ENCODE assay signal across 8 cellular contexts in the genomic region with DNA sequence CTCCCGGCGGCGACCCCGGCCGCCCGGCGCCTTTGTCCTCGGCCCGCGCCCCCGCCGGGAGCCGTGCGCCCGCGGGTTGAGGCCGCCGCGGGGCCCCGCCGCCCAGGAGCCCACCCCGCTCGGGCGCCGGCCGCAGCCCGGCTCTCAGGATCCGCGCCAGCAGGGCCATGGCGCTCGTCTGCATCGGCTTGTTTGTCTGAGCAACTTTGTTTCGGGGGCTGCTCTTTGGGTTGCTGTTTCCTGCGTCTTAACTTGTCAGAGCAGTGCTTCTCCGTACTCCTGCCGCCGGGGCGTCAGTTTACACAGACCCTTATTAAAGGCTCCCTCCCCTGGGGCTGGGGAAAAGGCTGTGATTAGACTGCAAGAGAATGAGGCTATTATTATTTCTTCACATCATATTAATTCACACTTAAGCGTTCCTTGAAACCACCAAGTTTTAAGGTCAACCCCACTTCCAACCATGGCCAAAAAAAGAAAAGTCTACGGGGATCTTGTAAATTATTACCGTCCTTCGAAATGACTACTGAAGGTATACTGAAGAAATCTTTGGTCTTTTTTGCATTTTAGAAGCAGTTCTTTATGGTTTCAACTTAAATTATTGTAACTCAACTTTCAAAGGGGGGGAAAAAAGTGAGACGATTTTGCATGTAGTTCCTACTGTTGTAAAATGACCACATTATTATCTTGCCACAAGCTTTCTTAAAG. TPM values are rescaled to one million over a fixed set of nuclear protein-coding genes. Genes with fewer than 3 reads are reported as not detected.
A peak's percentile ranks its signal among the peaks of the same experiment; 100 is the strongest.
DNase-seq lines count a peak whose midpoint lies in the region; ATAC-seq and TF ChIP-seq lines count a peak whose summit lies in the region.

A gene with protein sequence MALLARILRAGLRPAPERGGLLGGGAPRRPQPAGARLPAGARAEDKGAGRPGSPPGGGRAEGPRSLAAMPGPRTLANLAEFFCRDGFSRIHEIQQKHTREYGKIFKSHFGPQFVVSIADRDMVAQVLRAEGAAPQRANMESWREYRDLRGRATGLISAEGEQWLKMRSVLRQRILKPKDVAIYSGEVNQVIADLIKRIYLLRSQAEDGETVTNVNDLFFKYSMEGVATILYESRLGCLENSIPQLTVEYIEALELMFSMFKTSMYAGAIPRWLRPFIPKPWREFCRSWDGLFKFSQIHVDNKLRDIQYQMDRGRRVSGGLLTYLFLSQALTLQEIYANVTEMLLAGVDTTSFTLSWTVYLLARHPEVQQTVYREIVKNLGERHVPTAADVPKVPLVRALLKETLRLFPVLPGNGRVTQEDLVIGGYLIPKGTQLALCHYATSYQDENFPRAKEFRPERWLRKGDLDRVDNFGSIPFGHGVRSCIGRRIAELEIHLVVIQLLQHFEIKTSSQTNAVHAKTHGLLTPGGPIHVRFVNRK (minus strand): TSS at position 198 of the 705 bp plus-strand sequence. CDS start 29 bp downstream, at position 169.

- peak within 1 kb of the TSS; percentile 70 for H3K4me3 ChIP-seq in brain microvascular endothelial cell (ENCODE audit: low read depth, low read length)
- peak within 1 kb of the TSS; percentile 39 to 65 for H3K4me3 ChIP-seq in testis

- TF ChIP-seq CTCF in brain microvascular endothelial cell (IDR thresholded peaks at IDR 0.05; ENCODE audit: low read depth, low read length, missing control alignments), result no peak
- no peak for TF ChIP-seq CTCF in testis (IDR thresholded peaks at IDR 0.05)

- TF ChIP-seq POLR2A in testis (IDR thresholded peaks at IDR 0.05), result no peak
- no peak for TF ChIP-seq POLR2A in erythroblast (IDR thresholded peaks at IDR 0.05; ENCODE audit: low read length)

- in situ Hi-C loops in brain microvascular endothelial cell (cut with HindIII; ENCODE audit: low pct_ligation_motif_present, low sequenced_read_pairs), result no loop called here

- intact Hi-C loops in testis (cut with DNase I; ENCODE audit: low total_unique reads), result no loop called here

- no peaks in the 10 kb centered on the region for H3K27me3 ChIP-seq in brain microvascular endothelial cell (replicated peaks)
- H3K27me3 ChIP-seq in testis, result no peaks in the 10 kb centered on the region

- H3K4me1 ChIP-seq in testis, result peaks cover 4% of the 10 kb centered on the region

- peak; percentile 9 for DNase-seq in stimulated activated CD4-positive, alpha-beta T cell treated with anti-CD3 and anti-CD28 coated beads, Interleukin-4, amount 100 ng/mL, for 1 hour
- DNase-seq in stimulated activated CD4-positive, alpha-beta T cell treated with anti-CD3 and anti-CD28 coated beads, Interleukin-12 subunit alpha, Interleukin-12 subunit beta, amount 100 ng/mL, for 4 hours, result no peak
- DNase-seq in brain microvascular endothelial cell (no peak), left lobe of liver (ENCODE audit: low spot score) (no peak), testis (peak; percentile 28), erythroblast (lab: John Stamatoyannopoulos, UW) (no peak), HCEC 1CT (no peak)
- DNase-seq in effector CD8-positive, alpha-beta T cell (lab: John Stamatoyannopoulos, UW), result no peak

- WGBS in testis, 2 donors, result 2 to 3% methylated on average over 11 to 24 of the region's 43 CpGs

- ATAC-seq in left lobe of liver, result peak; percentile 38

- H3K9me3 ChIP-seq in testis, result no peaks in the 10 kb centered on the region

- H3K27ac ChIP-seq in brain microvascular endothelial cell (no peak within 1 kb of the TSS), testis (no peak within 1 kb of the TSS)

- H3K36me3 ChIP-seq in brain microvascular endothelial cell (replicated peaks) (no peaks in the 10 kb centered on the region), testis (ENCODE audit: low read depth, missing control alignments) (no peaks in the 10 kb centered on the region)

RNA-seq across cellular contexts. Expression of the gene that starts here (rescaled TPM):
- total RNA-seq in left lobe of liver (0.05 TPM), testis (under 1 TPM; 0.50 to 0.55 TPM)
- polyA plus RNA-seq in testis (ENCODE audit: insufficient read depth, low read depth, low replicate concordance), result 0.47 TPM

Comparison
In these comparisons a context has a peak if more than half of its experiments do, and no peak if none do; other contexts are left out.
1. Peak in ATAC-seq in left lobe of liver; RNA of the gene not detected or under 1 TPM.
2. Peak in DNase-seq and H3K4me3 ChIP-seq in testis; RNA of the gene not detected or under 1 TPM.